In genomic region chr7:20542594-20542993, GRCh38 we compare ENCODE assay signal across 17 cellular contexts.
DNase-seq lines count a peak whose midpoint lies in the region; ATAC-seq, FAIRE-seq and TF ChIP-seq lines count a peak whose summit lies in the region.
"Had no signal": no experiment of that assay in that cellular context is flagged by ENCODE, and none has a peak within 500 bp of the region (broad histone marks: within the 10 kb centered on the region; RNA-seq: fewer than 3 reads in every experiment).

No MANE protein-coding gene starts in this region.

- no peaks in the 10 kb centered on the region for H3K36me3 Mint-ChIP-seq in natural killer cell treated with Interleukin-12 subunit alpha and Interleukin-12 subunit beta and Interleukin-15 and Interleukin-18, amount 100 ng/mL, for 72 hours
- no peaks in the 10 kb centered on the region for H3K36me3 Mint-ChIP-seq in activated CD4-positive, alpha-beta T cell treated with anti-CD3 and anti-CD28 coated beads, Interleukin-2, amount 10 ng/mL, durations not matched to agents 7 days and 5 days (ENCODE audit: low read depth)

- TF ChIP-seq CTCF in cardiac fibroblast (IDR thresholded peaks at IDR 0.05; ENCODE audit: low read depth, low read length), result no peak
- TF ChIP-seq CTCF in keratinocyte (optimal IDR thresholded peaks at IDR 0.05 in 1 of 3, IDR thresholded peaks at IDR 0.05 in 1 of 3, conservative IDR thresholded peaks at IDR 0.05 in 1 of 3; ENCODE audit: extremely low read depth in 1 of 3, insufficient read depth in 2 of 3, low read length in 3 of 3), result no peak

- peak; percentile 47 for DNase-seq in AG08395 (ENCODE audit: low spot score)
- peak; percentile 29 for DNase-seq in NCI-H226
- peak; percentile 37 to 68 for DNase-seq in cardiac fibroblast (ENCODE audit: low read depth in 2 of 2)
- no peak for DNase-seq in keratinocyte (ENCODE audit: low read depth, low spot score)
- no peak for DNase-seq in natural killer cell treated with Interleukin-12 subunit alpha and Interleukin-12 subunit beta and Interleukin-15 and Interleukin-18, amount 100 ng/mL, for 72 hours (ENCODE audit: low spot score)
- DNase-seq in mesenteric fat pad (ENCODE audit: low spot score), result no peak
- no peak for DNase-seq in activated CD4-positive, alpha-beta T cell treated with anti-CD3 and anti-CD28 coated beads, Interleukin-2, amount 10 ng/mL, durations not matched to agents 7 days and 5 days
- DNase-seq: ACHN; activated CD4-positive, alpha-beta T cell treated with anti-CD3 and anti-CD28 coated beads for 4 hours; DMS 273 treated with DMSO at 0.1 percent for 48 hours; effector memory CD8-positive, alpha-beta T cell; NCI-H187 treated with DMSO at 0.1 percent for 48 hours; ovary; stimulated activated CD8-positive, alpha-beta memory T cell treated with anti-CD3 and anti-CD28 coated beads, Interleukin-4, amount 100 ng/mL, for 48 hours had no signal

- no peaks in the 10 kb centered on the region for H3K27me3 ChIP-seq in keratinocyte (ENCODE audit: control insufficient read depth, extremely low read depth, insufficient read depth, low read length)
- H3K27me3 ChIP-seq: body of pancreas, ovary had no signal

- H3K27ac Mint-ChIP-seq in natural killer cell treated with Interleukin-12 subunit alpha and Interleukin-12 subunit beta and Interleukin-15 and Interleukin-18, amount 100 ng/mL, for 72 hours, result no peak overlapping the region
- H3K27ac Mint-ChIP-seq in activated CD4-positive, alpha-beta T cell treated with anti-CD3 and anti-CD28 coated beads, Interleukin-2, amount 10 ng/mL, durations not matched to agents 7 days and 5 days, result no peak overlapping the region
- H3K27ac Mint-ChIP-seq: effector memory CD8-positive, alpha-beta T cell had no signal

- peaks cover 12% of the 10 kb centered on the region for H3K4me1 ChIP-seq in keratinocyte (ENCODE audit: control insufficient read depth, extremely low read depth, insufficient read depth, low read length)
- H3K4me1 ChIP-seq: body of pancreas had no signal

- no peaks in the 10 kb centered on the region for H3K27me3 Mint-ChIP-seq in natural killer cell treated with Interleukin-12 subunit alpha and Interleukin-12 subunit beta and Interleukin-15 and Interleukin-18, amount 100 ng/mL, for 72 hours
- no peaks in the 10 kb centered on the region for H3K27me3 Mint-ChIP-seq in activated CD4-positive, alpha-beta T cell treated with anti-CD3 and anti-CD28 coated beads, Interleukin-2, amount 10 ng/mL, durations not matched to agents 7 days and 5 days
- H3K27me3 Mint-ChIP-seq: effector memory CD8-positive, alpha-beta T cell had no signal

- dilution Hi-C loops in keratinocyte (cut with MboI; ENCODE audit: extremely low pct_ligation_motif_present, low sequenced_read_pairs), result no loop called here

- peak overlapping the region; percentile 13 for H3K4me2 ChIP-seq in keratinocyte (ENCODE audit: control insufficient read depth, extremely low read depth, insufficient read depth, low read depth, low read length)

- no peaks in the 10 kb centered on the region for H4K20me1 ChIP-seq in keratinocyte (ENCODE audit: control insufficient read depth, extremely low read depth, insufficient read depth, low read length)

- no peaks in the 10 kb centered on the region for H3K36me3 ChIP-seq in keratinocyte (ENCODE audit: control insufficient read depth in 2 of 2, extremely low read depth in 1 of 2, insufficient read depth in 2 of 2, low read length in 2 of 2)
- H3K36me3 ChIP-seq: ovary had no signal

- FAIRE-seq in keratinocyte (lab: Jason Lieb, UNC), result peak; percentile 17
- FAIRE-seq: K562 had no signal

- no peaks in the 10 kb centered on the region for H3K4me1 Mint-ChIP-seq in natural killer cell treated with Interleukin-12 subunit alpha and Interleukin-12 subunit beta and Interleukin-15 and Interleukin-18, amount 100 ng/mL, for 72 hours (ENCODE audit: low read depth in 2 of 2)
- no peaks in the 10 kb centered on the region for H3K4me1 Mint-ChIP-seq in activated CD4-positive, alpha-beta T cell treated with anti-CD3 and anti-CD28 coated beads, Interleukin-2, amount 10 ng/mL, durations not matched to agents 7 days and 5 days

- H3K9me1 ChIP-seq in keratinocyte (ENCODE audit: control insufficient read depth, extremely low read depth, insufficient read depth, low read length), result no peaks in the 10 kb centered on the region

- H3K27ac ChIP-seq in keratinocyte (ENCODE audit: control insufficient read depth, insufficient read depth, low read length), result peak overlapping the region; percentile 51
- H3K27ac ChIP-seq: body of pancreas, ovary had no signal

- CTCF ChIA-PET in activated CD4-positive, alpha-beta T cell treated with anti-CD3 and anti-CD28 coated beads, Interleukin-2, amount 10 ng/mL, durations not matched to agents 7 days and 5 days (lab: Charles Lee), result no interaction called here

- H2AFZ ChIP-seq in keratinocyte (ENCODE audit: control insufficient read depth, low read length), result no peak overlapping the region

- POLR2A ChIA-PET in activated CD4-positive, alpha-beta T cell treated with anti-CD3 and anti-CD28 coated beads, Interleukin-2, amount 10 ng/mL, durations not matched to agents 7 days and 5 days (lab: Charles Lee), result no interaction called here

- no peak overlapping the region for H3K9ac ChIP-seq in keratinocyte (ENCODE audit: control insufficient read depth, extremely low read depth, insufficient read depth, low read length)

- no peak for ATAC-seq in natural killer cell treated with Interleukin-12 subunit alpha and Interleukin-12 subunit beta and Interleukin-15 and Interleukin-18, amount 100 ng/mL, for 72 hours
- no peak for ATAC-seq in GM21723 (IDR thresholded peaks at IDR 0.05; ENCODE audit: unreplicated experiment)
- ATAC-seq: body of pancreas; effector memory CD8-positive, alpha-beta T cell; K562 had no signal

- H3K9me3 Mint-ChIP-seq in natural killer cell treated with Interleukin-12 subunit alpha and Interleukin-12 subunit beta and Interleukin-15 and Interleukin-18, amount 100 ng/mL, for 72 hours, result peaks cover 3% of the 10 kb centered on the region
- H3K9me3 Mint-ChIP-seq in activated CD4-positive, alpha-beta T cell treated with anti-CD3 and anti-CD28 coated beads, Interleukin-2, amount 10 ng/mL, durations not matched to agents 7 days and 5 days, result peaks cover 5% of the 10 kb centered on the region
- H3K9me3 Mint-ChIP-seq: effector memory CD8-positive, alpha-beta T cell had no signal

- no peak overlapping the region for H3K4me3 ChIP-seq in cardiac fibroblast (replicated peaks in 1 of 2; ENCODE audit: low read depth in 2 of 2, low read length in 2 of 2)
- H3K4me3 ChIP-seq in keratinocyte (ENCODE audit: control insufficient read depth in 2 of 3, extremely low read depth in 1 of 3, insufficient read depth in 2 of 3, low read depth in 1 of 3, low read length in 3 of 3), result no peak overlapping the region
- H3K4me3 ChIP-seq: body of pancreas, K562, ovary had no signal

- no peak overlapping the region for H3K4me3 Mint-ChIP-seq in natural killer cell treated with Interleukin-12 subunit alpha and Interleukin-12 subunit beta and Interleukin-15 and Interleukin-18, amount 100 ng/mL, for 72 hours
- H3K4me3 Mint-ChIP-seq in activated CD4-positive, alpha-beta T cell treated with anti-CD3 and anti-CD28 coated beads, Interleukin-2, amount 10 ng/mL, durations not matched to agents 7 days and 5 days, result no peak overlapping the region
- H3K4me3 Mint-ChIP-seq: effector memory CD8-positive, alpha-beta T cell had no signal

- no peaks in the 10 kb centered on the region for H3K79me2 ChIP-seq in keratinocyte (ENCODE audit: control insufficient read depth, insufficient read depth, low read length)

- peaks cover 2% of the 10 kb centered on the region for H3K9me3 ChIP-seq in keratinocyte (ENCODE audit: control insufficient read depth, low read depth, low read length)
- H3K9me3 ChIP-seq: body of pancreas, ovary had no signal

Comparison
In these comparisons a context has a peak if more than half of its experiments do, and no peak if none do; other contexts are left out.
1. DNase-seq: peak in AG08395 (single experiment), NCI-H226 (single experiment) and cardiac fibroblast (2 of 2); none in keratinocyte (single experiment), natural killer cell treated with Interleukin-12 subunit alpha and Interleukin-12 subunit beta and Interleukin-15 and Interleukin-18, amount 100 ng/mL, for 72 hours (single experiment), mesenteric fat pad (single experiment) and activated CD4-positive, alpha-beta T cell treated with anti-CD3 and anti-CD28 coated beads, Interleukin-2, amount 10 ng/mL, durations not matched to agents 7 days and 5 days (single experiment).